In the genomic region with DNA sequence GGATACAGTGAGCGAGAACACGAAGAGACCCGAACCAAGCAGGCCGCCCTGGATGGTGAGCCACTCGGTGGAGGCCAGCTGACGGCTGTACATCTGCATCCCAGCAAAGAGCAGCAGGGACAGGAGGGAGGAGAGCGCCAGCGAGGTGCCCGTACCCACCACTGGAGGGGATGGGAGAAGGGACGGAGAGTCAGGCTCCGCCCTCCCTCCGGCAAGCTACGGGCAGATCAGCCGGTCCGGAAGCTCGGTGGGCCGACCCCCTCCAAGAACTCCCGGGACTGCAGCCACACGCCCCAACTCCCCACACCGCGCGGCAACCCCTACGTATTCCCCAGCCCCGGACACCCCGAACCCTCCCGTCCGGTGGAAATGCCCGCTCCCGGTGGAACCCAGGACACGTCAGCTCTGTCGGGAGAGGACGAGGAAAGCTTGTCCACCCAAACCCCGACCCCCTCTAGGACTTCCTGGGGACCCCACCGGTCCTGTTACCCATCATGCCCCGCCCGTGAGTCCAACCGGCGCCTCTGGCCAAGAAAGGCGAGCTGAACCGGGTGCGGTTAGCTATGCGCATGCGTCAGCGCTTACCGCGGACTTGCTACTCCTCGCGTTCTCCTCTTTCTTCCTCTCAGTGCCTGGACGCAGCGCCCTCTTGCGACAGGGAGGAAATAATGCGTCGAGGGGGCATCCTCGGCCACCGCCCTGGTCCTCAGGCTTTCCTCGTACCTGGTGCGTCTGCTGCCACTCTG, we compare ENCODE assay signal across 8 cellular contexts. TPM values are rescaled to one million over a fixed set of nuclear protein-coding genes. Genes with fewer than 3 reads are reported as not detected.
DNase-seq lines count a peak whose midpoint lies in the region; ATAC-seq and TF ChIP-seq lines count a peak whose summit lies in the region.

A gene (minus strand): TSS at position 573 of the 746 bp plus-strand sequence. CDS start 80 bp downstream, at position 493.

- H3K4me3 ChIP-seq in cardiac fibroblast (replicated peaks in 1 of 2; ENCODE audit: low read depth in 2 of 2, low read length in 2 of 2): peak within 1 kb of the TSS; percentile 94 to 97

- H3K4me1 Mint-ChIP-seq in WTC11: peaks cover 29% of the 10 kb centered on the region

- no peaks in the 10 kb centered on the region for H3K9me3 Mint-ChIP-seq in WTC11

- peak; percentile 64 for ATAC-seq in GM18873 (IDR thresholded peaks at IDR 0.05; ENCODE audit: low FRiP score, unreplicated experiment)
- peak; percentile 63 for ATAC-seq in HG03159 (IDR thresholded peaks at IDR 0.05; ENCODE audit: unreplicated experiment)
- peak; percentile 64 for ATAC-seq in WTC11

- DNase-seq in AG08396 (ENCODE audit: low spot score) (peak; percentile 99), NCI-H226 (peak; percentile 90), WTC11 (ENCODE audit: low spot score) (peak; percentile 97), cardiac fibroblast (ENCODE audit: low read depth in 2 of 2) (peak; percentile 97 to 98), iris pigment epithelial cell (ENCODE audit: low read depth) (peak; percentile 94)
- peak; percentile 92 for DNase-seq in stimulated activated CD4-positive, alpha-beta T cell treated with anti-CD3 and anti-CD28 coated beads, Interleukin-12 subunit alpha, Interleukin-12 subunit beta, amount 100 ng/mL, for 4 hours

- H3K4me3 Mint-ChIP-seq in WTC11: peak within 1 kb of the TSS; percentile 94

- H3K27ac Mint-ChIP-seq in WTC11: peak within 1 kb of the TSS; percentile 95

- POLR2A ChIA-PET in WTC11 (lab: Charles Lee): interaction anchor here (0.6 to 5.2 kb wide), 13 partner anchors 22 to 262 kb away, joined by 3 to 83 read pairs (median 3); a partner anchor contains a TSS

- H3K27me3 Mint-ChIP-seq in WTC11 (ENCODE audit: low read depth): no peaks in the 10 kb centered on the region

- H3K36me3 Mint-ChIP-seq in WTC11: peaks cover 26% of the 10 kb centered on the region

- TF ChIP-seq CTCF in WTC11 (IDR thresholded peaks at IDR 0.05) (peak; percentile 88), cardiac fibroblast (IDR thresholded peaks at IDR 0.05; ENCODE audit: low read depth, low read length) (peak; percentile 98)

- CTCF ChIA-PET in WTC11 (lab: Charles Lee): interaction anchor here (0.5 to 12.2 kb wide), 76 partner anchors 9 to 1358 kb away, joined by 3 to 605 read pairs (median 5); a partner anchor contains a TSS

TF ChIP-seq in WTC11, 78 proteins besides CTCF, POLR2A, EP300 and RAD21 (continues in another document):
- TF ChIP-seq, protein P1, sequence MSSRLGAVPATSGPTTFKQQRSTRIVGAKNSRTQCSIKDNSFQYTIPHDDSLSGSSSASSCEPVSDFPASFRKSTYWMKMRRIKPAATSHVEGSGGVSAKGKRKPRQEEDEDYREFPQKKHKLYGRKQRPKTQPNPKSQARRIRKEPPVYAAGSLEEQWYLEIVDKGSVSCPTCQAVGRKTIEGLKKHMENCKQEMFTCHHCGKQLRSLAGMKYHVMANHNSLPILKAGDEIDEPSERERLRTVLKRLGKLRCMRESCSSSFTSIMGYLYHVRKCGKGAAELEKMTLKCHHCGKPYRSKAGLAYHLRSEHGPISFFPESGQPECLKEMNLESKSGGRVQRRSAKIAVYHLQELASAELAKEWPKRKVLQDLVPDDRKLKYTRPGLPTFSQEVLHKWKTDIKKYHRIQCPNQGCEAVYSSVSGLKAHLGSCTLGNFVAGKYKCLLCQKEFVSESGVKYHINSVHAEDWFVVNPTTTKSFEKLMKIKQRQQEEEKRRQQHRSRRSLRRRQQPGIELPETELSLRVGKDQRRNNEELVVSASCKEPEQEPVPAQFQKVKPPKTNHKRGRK (CRISPR knock-in tag; IDR thresholded peaks at IDR 0.05; ENCODE audit: borderline replicate concordance): no peak
- TF ChIP-seq CREB1 (CRISPR knock-in tag; IDR thresholded peaks at IDR 0.05): 0 out of 2 replicates have a peak, but pooled peaks have one; percentile 26
- TF ChIP-seq ZNF232 (CRISPR knock-in tag; IDR thresholded peaks at IDR 0.05): 0 out of 2 replicates have a peak, but pooled peaks have one; percentile 31
- no peak for TF ChIP-seq NR1H2 (CRISPR knock-in tag; IDR thresholded peaks at IDR 0.05)
- TF ChIP-seq TEAD1 (CRISPR knock-in tag; IDR thresholded peaks at IDR 0.05): peak; percentile 63; the same call in 1 of the 2 replicates
- TF ChIP-seq, protein P2, sequence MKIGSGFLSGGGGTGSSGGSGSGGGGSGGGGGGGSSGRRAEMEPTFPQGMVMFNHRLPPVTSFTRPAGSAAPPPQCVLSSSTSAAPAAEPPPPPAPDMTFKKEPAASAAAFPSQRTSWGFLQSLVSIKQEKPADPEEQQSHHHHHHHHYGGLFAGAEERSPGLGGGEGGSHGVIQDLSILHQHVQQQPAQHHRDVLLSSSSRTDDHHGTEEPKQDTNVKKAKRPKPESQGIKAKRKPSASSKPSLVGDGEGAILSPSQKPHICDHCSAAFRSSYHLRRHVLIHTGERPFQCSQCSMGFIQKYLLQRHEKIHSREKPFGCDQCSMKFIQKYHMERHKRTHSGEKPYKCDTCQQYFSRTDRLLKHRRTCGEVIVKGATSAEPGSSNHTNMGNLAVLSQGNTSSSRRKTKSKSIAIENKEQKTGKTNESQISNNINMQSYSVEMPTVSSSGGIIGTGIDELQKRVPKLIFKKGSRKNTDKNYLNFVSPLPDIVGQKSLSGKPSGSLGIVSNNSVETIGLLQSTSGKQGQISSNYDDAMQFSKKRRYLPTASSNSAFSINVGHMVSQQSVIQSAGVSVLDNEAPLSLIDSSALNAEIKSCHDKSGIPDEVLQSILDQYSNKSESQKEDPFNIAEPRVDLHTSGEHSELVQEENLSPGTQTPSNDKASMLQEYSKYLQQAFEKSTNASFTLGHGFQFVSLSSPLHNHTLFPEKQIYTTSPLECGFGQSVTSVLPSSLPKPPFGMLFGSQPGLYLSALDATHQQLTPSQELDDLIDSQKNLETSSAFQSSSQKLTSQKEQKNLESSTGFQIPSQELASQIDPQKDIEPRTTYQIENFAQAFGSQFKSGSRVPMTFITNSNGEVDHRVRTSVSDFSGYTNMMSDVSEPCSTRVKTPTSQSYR (CRISPR knock-in tag; IDR thresholded peaks at IDR 0.05): peak; percentile 30; the same call in 1 of the 2 replicates
- TF ChIP-seq, protein P3, sequence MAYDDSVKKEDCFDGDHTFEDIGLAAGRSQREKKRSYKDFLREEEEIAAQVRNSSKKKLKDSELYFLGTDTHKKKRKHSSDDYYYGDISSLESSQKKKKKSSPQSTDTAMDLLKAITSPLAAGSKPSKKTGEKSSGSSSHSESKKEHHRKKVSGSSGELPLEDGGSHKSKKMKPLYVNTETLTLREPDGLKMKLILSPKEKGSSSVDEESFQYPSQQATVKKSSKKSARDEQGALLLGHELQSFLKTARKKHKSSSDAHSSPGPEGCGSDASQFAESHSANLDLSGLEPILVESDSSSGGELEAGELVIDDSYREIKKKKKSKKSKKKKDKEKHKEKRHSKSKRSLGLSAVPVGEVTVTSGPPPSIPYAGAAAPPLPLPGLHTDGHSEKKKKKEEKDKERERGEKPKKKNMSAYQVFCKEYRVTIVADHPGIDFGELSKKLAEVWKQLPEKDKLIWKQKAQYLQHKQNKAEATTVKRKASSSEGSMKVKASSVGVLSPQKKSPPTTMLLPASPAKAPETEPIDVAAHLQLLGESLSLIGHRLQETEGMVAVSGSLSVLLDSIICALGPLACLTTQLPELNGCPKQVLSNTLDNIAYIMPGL (CRISPR knock-in tag; IDR thresholded peaks at IDR 0.05): peak; percentile 53; the same call in 1 of the 2 replicates
- TF ChIP-seq, protein P4, sequence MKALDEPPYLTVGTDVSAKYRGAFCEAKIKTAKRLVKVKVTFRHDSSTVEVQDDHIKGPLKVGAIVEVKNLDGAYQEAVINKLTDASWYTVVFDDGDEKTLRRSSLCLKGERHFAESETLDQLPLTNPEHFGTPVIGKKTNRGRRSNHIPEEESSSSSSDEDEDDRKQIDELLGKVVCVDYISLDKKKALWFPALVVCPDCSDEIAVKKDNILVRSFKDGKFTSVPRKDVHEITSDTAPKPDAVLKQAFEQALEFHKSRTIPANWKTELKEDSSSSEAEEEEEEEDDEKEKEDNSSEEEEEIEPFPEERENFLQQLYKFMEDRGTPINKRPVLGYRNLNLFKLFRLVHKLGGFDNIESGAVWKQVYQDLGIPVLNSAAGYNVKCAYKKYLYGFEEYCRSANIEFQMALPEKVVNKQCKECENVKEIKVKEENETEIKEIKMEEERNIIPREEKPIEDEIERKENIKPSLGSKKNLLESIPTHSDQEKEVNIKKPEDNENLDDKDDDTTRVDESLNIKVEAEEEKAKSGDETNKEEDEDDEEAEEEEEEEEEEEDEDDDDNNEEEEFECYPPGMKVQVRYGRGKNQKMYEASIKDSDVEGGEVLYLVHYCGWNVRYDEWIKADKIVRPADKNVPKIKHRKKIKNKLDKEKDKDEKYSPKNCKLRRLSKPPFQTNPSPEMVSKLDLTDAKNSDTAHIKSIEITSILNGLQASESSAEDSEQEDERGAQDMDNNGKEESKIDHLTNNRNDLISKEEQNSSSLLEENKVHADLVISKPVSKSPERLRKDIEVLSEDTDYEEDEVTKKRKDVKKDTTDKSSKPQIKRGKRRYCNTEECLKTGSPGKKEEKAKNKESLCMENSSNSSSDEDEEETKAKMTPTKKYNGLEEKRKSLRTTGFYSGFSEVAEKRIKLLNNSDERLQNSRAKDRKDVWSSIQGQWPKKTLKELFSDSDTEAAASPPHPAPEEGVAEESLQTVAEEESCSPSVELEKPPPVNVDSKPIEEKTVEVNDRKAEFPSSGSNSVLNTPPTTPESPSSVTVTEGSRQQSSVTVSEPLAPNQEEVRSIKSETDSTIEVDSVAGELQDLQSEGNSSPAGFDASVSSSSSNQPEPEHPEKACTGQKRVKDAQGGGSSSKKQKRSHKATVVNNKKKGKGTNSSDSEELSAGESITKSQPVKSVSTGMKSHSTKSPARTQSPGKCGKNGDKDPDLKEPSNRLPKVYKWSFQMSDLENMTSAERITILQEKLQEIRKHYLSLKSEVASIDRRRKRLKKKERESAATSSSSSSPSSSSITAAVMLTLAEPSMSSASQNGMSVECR (CRISPR knock-in tag; IDR thresholded peaks at IDR 0.05; ENCODE audit: borderline replicate concordance): 0 out of 2 replicates have a peak, but pooled peaks have one; percentile 45
- no peak for TF ChIP-seq ZNF423 (CRISPR knock-in tag; IDR thresholded peaks at IDR 0.05)

RNA-seq across cellular contexts. Expression of the gene that starts here (rescaled TPM):
- 104 to 161 TPM (median 147 TPM) in 3 replicates for total RNA-seq in WTC11 (2021)

Comparison
In these comparisons a context has a peak if more than half of its experiments do, and no peak if none do; other contexts are left out.
1. Peak in every context shown above with its lines: DNase-seq, ATAC-seq and H3K4me3 ChIP-seq.